23 cellular contexts compared by ENCODE assay signal in the genomic region with DNA sequence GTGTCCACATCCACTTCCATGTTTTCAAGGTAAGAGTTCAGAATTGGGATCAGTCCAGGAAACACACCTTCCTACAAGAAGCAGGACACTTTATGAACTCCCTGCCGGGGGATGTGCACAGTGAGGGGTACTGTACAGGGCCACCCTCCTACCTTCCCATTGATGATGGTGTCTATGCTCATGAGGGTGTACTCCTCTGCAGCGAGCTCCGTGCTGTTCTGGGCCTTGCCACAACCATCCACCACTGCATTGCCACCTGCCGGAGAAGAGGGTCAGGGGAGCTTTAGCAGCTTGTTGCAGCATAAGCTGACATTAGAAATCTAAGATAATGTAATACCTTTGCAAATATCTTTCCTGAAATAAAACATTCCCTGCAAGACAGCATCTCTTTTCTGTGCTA. TPM values are rescaled to one million over a fixed set of nuclear protein-coding genes. Genes with fewer than 3 reads are reported as not detected.
DNase-seq lines count a peak whose midpoint lies in the region; ATAC-seq and TF ChIP-seq lines count a peak whose summit lies in the region.
"Had no signal": no experiment of that assay in that cellular context is flagged by ENCODE, and none has a peak within 500 bp of the region (broad histone marks: within the 10 kb centered on the region; RNA-seq: fewer than 3 reads in every experiment).

No MANE protein-coding gene starts in this region.

- peak; percentile 16 for ATAC-seq in upper lobe of right lung
- ATAC-seq in WTC11 = no peak
- no peak for ATAC-seq in GM18861 (IDR thresholded peaks at IDR 0.05; ENCODE audit: unreplicated experiment)
- ATAC-seq in GM18909 (IDR thresholded peaks at IDR 0.05; ENCODE audit: poor library complexity, unreplicated experiment) = no peak
- ATAC-seq: GM12878 had no signal

- peaks cover 44% of the 10 kb centered on the region for H3K36me3 Mint-ChIP-seq in WTC11

- no peaks in the 10 kb centered on the region for H3K9me3 ChIP-seq in upper lobe of right lung
- H3K9me3 ChIP-seq: BE2C; BLaER1 treated with 17β-estradiol and CSF1 and Interleukin-3, amounts not matched to agents 10 nM and 100 nM; HAP-1 had no signal

- CTCF ChIA-PET in WTC11 (lab: Charles Lee) = no interaction called here

- no peaks in the 10 kb centered on the region for H3K27me3 Mint-ChIP-seq in WTC11 (ENCODE audit: low read depth)
- H3K27me3 Mint-ChIP-seq: CD4-positive, alpha-beta T cell; CD8-positive, alpha-beta memory T cell had no signal

- POLR2A ChIA-PET in WTC11 (lab: Charles Lee) = no interaction called here

- H3K27me3 ChIP-seq in upper lobe of right lung = no peaks in the 10 kb centered on the region
- H3K27me3 ChIP-seq: BE2C; BLaER1 treated with 17β-estradiol and CSF1 and Interleukin-3, amounts not matched to agents 10 nM and 100 nM had no signal

- no peak overlapping the region for H3K4me3 ChIP-seq in upper lobe of right lung
- H3K4me3 ChIP-seq: BLaER1 treated with 17β-estradiol and CSF1 and Interleukin-3, amounts not matched to agents 10 nM and 100 nM; GM12878; HAP-1 had no signal

- DNase-seq in NCI-H82 (lab: John Stamatoyannopoulos, UW) = peak; percentile 44
- no peak for DNase-seq in NCI-H82 treated with DMSO at 0.1 percent for 48 hours (lab: John Stamatoyannopoulos, UW; ENCODE audit: unreplicated experiment)
- DNase-seq in NCI-H524 (lab: John Stamatoyannopoulos, UW) = peak; percentile 51 to 62
- DNase-seq in epithelial cell of prostate (ENCODE audit: low read depth, low spot score) = no peak
- DNase-seq in upper lobe of right lung = no peak
- DNase-seq in WTC11 (ENCODE audit: low spot score) = no peak
- DNase-seq: ACHN; AML-193; BE2C; CD4-positive, alpha-beta T cell; CD8-positive, alpha-beta memory T cell; DMS 273 treated with DMSO at 0.1 percent for 48 hours; DMS79; EL; GDM1; GOT3; HFFc6 had no signal

- H3K27ac ChIP-seq in epithelial cell of prostate = peak overlapping the region; percentile 31
- no peak overlapping the region for H3K27ac ChIP-seq in upper lobe of right lung
- H3K27ac ChIP-seq: BLaER1 treated with 17β-estradiol and CSF1 and Interleukin-3, amounts not matched to agents 10 nM and 100 nM had no signal

- no peaks in the 10 kb centered on the region for H3K4me1 ChIP-seq in upper lobe of right lung
- H3K4me1 ChIP-seq: BE2C, HAP-1 had no signal

- H3K4me1 Mint-ChIP-seq in WTC11 = no peaks in the 10 kb centered on the region
- H3K4me1 Mint-ChIP-seq: CD8-positive, alpha-beta memory T cell had no signal

- H3K36me3 ChIP-seq in upper lobe of right lung = peaks cover 48% of the 10 kb centered on the region

- no peaks in the 10 kb centered on the region for H3K9me3 Mint-ChIP-seq in WTC11
- H3K9me3 Mint-ChIP-seq: CD14-positive monocyte; CD4-positive, alpha-beta T cell; CD8-positive, alpha-beta memory T cell; HFFc6 had no signal

- no peak overlapping the region for H3K4me3 Mint-ChIP-seq in WTC11
- H3K4me3 Mint-ChIP-seq: CD14-positive monocyte; CD4-positive, alpha-beta T cell; CD8-positive, alpha-beta memory T cell; HFFc6 had no signal

- H3K27ac Mint-ChIP-seq in WTC11 = no peak overlapping the region
- H3K27ac Mint-ChIP-seq: CD14-positive monocyte; CD4-positive, alpha-beta T cell; CD8-positive, alpha-beta memory T cell; HFFc6 had no signal

- intact Hi-C loops in upper lobe of right lung (cut with DNase I) = no loop called here

- no peak for TF ChIP-seq CTCF in upper lobe of right lung (IDR thresholded peaks at IDR 0.05)
- no peak for TF ChIP-seq CTCF in WTC11 (IDR thresholded peaks at IDR 0.05)

TF ChIP-seq in WTC11, 78 proteins besides CTCF, POLR2A, EP300 and RAD21:
- TF ChIP-seq CREM (CRISPR knock-in tag; IDR thresholded peaks at IDR 0.05) (no peak), ERG (CRISPR knock-in tag; IDR thresholded peaks at IDR 0.05) (no peak), RORB (CRISPR knock-in tag; IDR thresholded peaks at IDR 0.05) (no peak), ZNF121 (CRISPR knock-in tag; IDR thresholded peaks at IDR 0.05) (no peak), SMAD3 (CRISPR knock-in tag; IDR thresholded peaks at IDR 0.05; ENCODE audit: borderline replicate concordance) (no peak), ATF2 (CRISPR knock-in tag; IDR thresholded peaks at IDR 0.05; ENCODE audit: borderline replicate concordance, low read depth) (no peak), OVOL2 (CRISPR knock-in tag; IDR thresholded peaks at IDR 0.05; ENCODE audit: borderline replicate concordance) (no peak), USF2 (CRISPR knock-in tag; IDR thresholded peaks at IDR 0.05) (no peak), HMGXB4 (CRISPR knock-in tag; IDR thresholded peaks at IDR 0.05) (no peak)
- TF ChIP-seq, protein P1, sequence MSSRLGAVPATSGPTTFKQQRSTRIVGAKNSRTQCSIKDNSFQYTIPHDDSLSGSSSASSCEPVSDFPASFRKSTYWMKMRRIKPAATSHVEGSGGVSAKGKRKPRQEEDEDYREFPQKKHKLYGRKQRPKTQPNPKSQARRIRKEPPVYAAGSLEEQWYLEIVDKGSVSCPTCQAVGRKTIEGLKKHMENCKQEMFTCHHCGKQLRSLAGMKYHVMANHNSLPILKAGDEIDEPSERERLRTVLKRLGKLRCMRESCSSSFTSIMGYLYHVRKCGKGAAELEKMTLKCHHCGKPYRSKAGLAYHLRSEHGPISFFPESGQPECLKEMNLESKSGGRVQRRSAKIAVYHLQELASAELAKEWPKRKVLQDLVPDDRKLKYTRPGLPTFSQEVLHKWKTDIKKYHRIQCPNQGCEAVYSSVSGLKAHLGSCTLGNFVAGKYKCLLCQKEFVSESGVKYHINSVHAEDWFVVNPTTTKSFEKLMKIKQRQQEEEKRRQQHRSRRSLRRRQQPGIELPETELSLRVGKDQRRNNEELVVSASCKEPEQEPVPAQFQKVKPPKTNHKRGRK (CRISPR knock-in tag; IDR thresholded peaks at IDR 0.05; ENCODE audit: borderline replicate concordance) = no peak
TF ChIP-seq in WTC11: peak in this region for 0.

RNA-seq across cellular contexts. Expression of gene GCLC, which starts 44.8 kb away (rescaled TPM):
- total RNA-seq in upper lobe of right lung (40.0 TPM), WTC11 (2021) (33.8 to 47.1 TPM (median 38.6 TPM) in 3 replicates)

Comparison
In these comparisons a context has a peak if more than half of its experiments do, and no peak if none do; other contexts are left out.
1. DNase-seq: peak in NCI-H82 (single experiment) and NCI-H524 (2 of 2); none in NCI-H82 treated with DMSO at 0.1 percent for 48 hours (single experiment), epithelial cell of prostate (single experiment), upper lobe of right lung (single experiment) and WTC11 (single experiment).